8 cellular contexts compared by ENCODE assay signal in the genomic region with DNA sequence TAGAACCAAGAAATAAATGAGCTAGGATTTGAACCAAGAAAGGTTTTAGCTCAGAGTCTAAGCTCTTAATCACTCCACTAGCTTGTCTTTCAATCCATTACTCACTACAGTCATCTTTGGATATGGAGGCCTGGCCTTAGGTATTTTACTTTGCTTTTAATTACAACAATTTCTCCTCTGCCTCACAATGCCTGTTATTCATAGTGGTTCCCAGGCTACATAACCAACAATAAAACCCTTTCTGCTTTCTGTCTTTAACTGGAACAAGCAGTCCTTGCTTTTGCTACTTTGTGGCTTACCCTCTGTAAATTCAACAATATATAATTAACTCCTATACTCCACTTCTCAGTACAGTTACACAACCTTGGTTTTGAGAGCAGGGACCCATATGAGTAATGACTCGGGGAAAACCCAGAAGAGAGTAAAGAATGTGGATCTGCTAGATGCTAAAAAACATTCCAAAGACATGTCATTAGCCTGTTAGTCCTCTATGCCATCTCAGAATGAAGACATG.
DNase-seq lines count a peak whose midpoint lies in the region; ATAC-seq and TF ChIP-seq lines count a peak whose summit lies in the region.

No MANE protein-coding gene starts in this region.

- H3K9me3 Mint-ChIP-seq in T-helper 2 cell treated with Interferon-gamma antibody and Interleukin-4, amounts not matched to agents 5 μg/mL and 100 μg/mL, for 36 hours, result no peaks in the 10 kb centered on the region

- TF ChIP-seq CTCF in AG09309 (IDR thresholded peaks at IDR 0.05; ENCODE audit: control insufficient read depth, insufficient read depth, low read depth, low read length, missing control alignments) (no peak), cardiac fibroblast (IDR thresholded peaks at IDR 0.05; ENCODE audit: low read depth, low read length) (no peak)

- H3K4me3 Mint-ChIP-seq in T-helper 2 cell treated with Interferon-gamma antibody and Interleukin-4, amounts not matched to agents 5 μg/mL and 100 μg/mL, for 36 hours, result no peak overlapping the region

- H3K27me3 Mint-ChIP-seq in T-helper 2 cell treated with Interferon-gamma antibody and Interleukin-4, amounts not matched to agents 5 μg/mL and 100 μg/mL, for 36 hours (ENCODE audit: low read depth), result peaks cover 33% of the 10 kb centered on the region

- H3K4me3 ChIP-seq in AG09309 (ENCODE audit: control insufficient read depth, low read depth, low read length), result no peak overlapping the region
- H3K4me3 ChIP-seq in cardiac fibroblast (replicated peaks in 1 of 2; ENCODE audit: low read depth in 2 of 2, low read length in 2 of 2), result no peak overlapping the region
- no peak overlapping the region for H3K4me3 ChIP-seq in rectal smooth muscle tissue (ENCODE audit: low read length)

- H3K36me3 Mint-ChIP-seq in T-helper 2 cell treated with Interferon-gamma antibody and Interleukin-4, amounts not matched to agents 5 μg/mL and 100 μg/mL, for 36 hours (ENCODE audit: low read depth), result no peaks in the 10 kb centered on the region

- H3K4me1 ChIP-seq in rectal smooth muscle tissue (ENCODE audit: control insufficient read depth, insufficient read depth, low read length), result peaks cover 7% of the 10 kb centered on the region

- peak overlapping the region; percentile 57 for H3K27ac ChIP-seq in rectal smooth muscle tissue (ENCODE audit: low read depth, low read length)

- H3K27ac Mint-ChIP-seq in T-helper 2 cell treated with Interferon-gamma antibody and Interleukin-4, amounts not matched to agents 5 μg/mL and 100 μg/mL, for 36 hours, result no peak overlapping the region

- H3K9ac ChIP-seq in rectal smooth muscle tissue (ENCODE audit: low read length), result no peak overlapping the region

- ATAC-seq in GM19455 (IDR thresholded peaks at IDR 0.05; ENCODE audit: unreplicated experiment), result peak; percentile 68
- ATAC-seq in HG03469 (IDR thresholded peaks at IDR 0.05; ENCODE audit: unreplicated experiment), result peak; percentile 78

- peaks cover 6% of the 10 kb centered on the region for H3K4me1 Mint-ChIP-seq in T-helper 2 cell treated with Interferon-gamma antibody and Interleukin-4, amounts not matched to agents 5 μg/mL and 100 μg/mL, for 36 hours (ENCODE audit: low read depth)

- DNase-seq in AG09309 (ENCODE audit: low read depth) (peak; percentile 60), cardiac fibroblast (ENCODE audit: low read depth in 2 of 2) (peak; percentile 76 to 96), globus pallidus (ENCODE audit: low spot score) (no peak), DMS114 treated with DMSO at 0.1 percent for 48 hours (lab: John Stamatoyannopoulos, UW; ENCODE audit: unreplicated experiment) (no peak)
- DNase-seq in T-helper 2 cell treated with Interferon-gamma antibody and Interleukin-4, amounts not matched to agents 5 μg/mL and 100 μg/mL, for 36 hours (ENCODE audit: low spot score), result no peak

- H3K36me3 ChIP-seq in rectal smooth muscle tissue (ENCODE audit: control insufficient read depth, insufficient read depth, low read length), result no peaks in the 10 kb centered on the region

- H3K27me3 ChIP-seq in rectal smooth muscle tissue (ENCODE audit: control insufficient read depth, insufficient read depth, low read length), result no peaks in the 10 kb centered on the region

Comparison
In these comparisons a context has a peak if more than half of its experiments do, and no peak if none do; other contexts are left out.
1. DNase-seq: peak in AG09309 (single experiment) and cardiac fibroblast (2 of 2); none in globus pallidus (single experiment), T-helper 2 cell treated with Interferon-gamma antibody and Interleukin-4, amounts not matched to agents 5 μg/mL and 100 μg/mL, for 36 hours (single experiment) and DMS114 treated with DMSO at 0.1 percent for 48 hours (single experiment).